17 cellular contexts compared by ENCODE assay signal in genomic region chr15:85133709-85134108, GRCh38.
"Had no signal": no experiment of that assay in that cellular context is flagged by ENCODE, and none has a peak within 500 bp of the region (broad histone marks: within the 10 kb centered on the region; RNA-seq: fewer than 3 reads in every experiment).

No MANE protein-coding gene starts in this region.

- H3K27ac Mint-ChIP-seq: dendritic cell treated with granulocyte-macrophage colony-stimulating factor and Interleukin-4, amounts not matched to agents 40 ng/mL and 50 ng/mL, for 4 days; endodermal cell; naive thymus-derived CD8-positive, alpha-beta T cell; nephron progenitor cell; stimulated activated memory B cell treated with anti-CD40 and anti-IgM and Interleukin-4, amounts not matched to agents 10 μg/mL and 1 μg/mL and 100 μg/mL, for 72 hours had no signal

- H3K27me3 Mint-ChIP-seq: dendritic cell treated with granulocyte-macrophage colony-stimulating factor and Interleukin-4, amounts not matched to agents 40 ng/mL and 50 ng/mL, for 4 days; naive thymus-derived CD8-positive, alpha-beta T cell; stimulated activated memory B cell treated with anti-CD40 and anti-IgM and Interleukin-4, amounts not matched to agents 10 μg/mL and 1 μg/mL and 100 μg/mL, for 72 hours had no signal

- H3K4me3 Mint-ChIP-seq: dendritic cell treated with granulocyte-macrophage colony-stimulating factor and Interleukin-4, amounts not matched to agents 40 ng/mL and 50 ng/mL, for 4 days; endodermal cell; naive thymus-derived CD8-positive, alpha-beta T cell; nephron progenitor cell; stimulated activated memory B cell treated with anti-CD40 and anti-IgM and Interleukin-4, amounts not matched to agents 10 μg/mL and 1 μg/mL and 100 μg/mL, for 72 hours had no signal

- H3K4me1 Mint-ChIP-seq: naive thymus-derived CD8-positive, alpha-beta T cell; stimulated activated memory B cell treated with anti-CD40 and anti-IgM and Interleukin-4, amounts not matched to agents 10 μg/mL and 1 μg/mL and 100 μg/mL, for 72 hours had no signal

- H3K9me3 Mint-ChIP-seq: endodermal cell had no signal

- DNase-seq: colonic mucosa; effector CD8-positive, alpha-beta T cell; endodermal cell; foreskin fibroblast; gastrocnemius medialis; head of caudate nucleus; kidney; mesendoderm; naive thymus-derived CD8-positive, alpha-beta T cell; nephron progenitor cell; nucleus accumbens; sigmoid colon; stimulated activated CD4-positive, alpha-beta T cell treated with anti-CD3 and anti-CD28 coated beads, Interleukin-2, amount 100 ng/mL, for 24 hours; stimulated activated CD4-positive, alpha-beta T cell treated with anti-CD3 and anti-CD28 coated beads, Interleukin-4, amount 100 ng/mL, for 24 hours; stimulated activated naive CD8-positive, alpha-beta T cell treated with anti-CD3 and anti-CD28 coated beads, Interleukin-15, Interleukin-2, amounts not matched to agents 100 U/mL and 50 U/mL, for 24 hours had no signal

- ATAC-seq: gastrocnemius medialis; naive thymus-derived CD8-positive, alpha-beta T cell; stimulated activated memory B cell treated with anti-CD40 and anti-IgM and Interleukin-4, amounts not matched to agents 10 μg/mL and 1 μg/mL and 100 μg/mL, for 72 hours; stimulated activated naive CD8-positive, alpha-beta T cell treated with anti-CD3 and anti-CD28 coated beads, Interleukin-15, Interleukin-2, amounts not matched to agents 100 U/mL and 50 U/mL, for 24 hours had no signal
